In genomic region chr19:10580979-10581631, GRCh38 we compare ENCODE assay signal across 8 cellular contexts. TPM values are rescaled to one million over a fixed set of nuclear protein-coding genes. Genes with fewer than 3 reads are reported as not detected.
DNase-seq lines count a peak whose midpoint lies in the region; ATAC-seq, FAIRE-seq and TF ChIP-seq lines count a peak whose summit lies in the region.

No MANE protein-coding gene starts in this region.

- no peak for FAIRE-seq in bronchial epithelial cell (lab: Jason Lieb, UNC)
- no peak for FAIRE-seq in kidney (lab: Jason Lieb, UNC)

- H3K4me3 ChIP-seq in WI38 (ENCODE audit: low read depth, low read length) (no peak overlapping the region), bronchial epithelial cell (ENCODE audit: low read depth, low read length) (no peak overlapping the region), kidney (ENCODE audit: low read length in 2 of 2) (peak overlapping the region in 1 of 2 donors; percentile 41)

- no peaks in the 10 kb centered on the region for H3K27me3 ChIP-seq in bronchial epithelial cell (ENCODE audit: control insufficient read depth, insufficient read depth, low read length)

- DNase-seq in AG08396 (ENCODE audit: low spot score) (peak; percentile 73), GOT3 (lab: John Stamatoyannopoulos, UW) (peak; percentile 52), NCI-H2227 (lab: John Stamatoyannopoulos, UW; ENCODE audit: unreplicated experiment) (peak; percentile 91), bronchial epithelial cell (ENCODE audit: low read depth) (peak; percentile 81), kidney (peak; percentile 91)
- peak; percentile 82 to 88 for DNase-seq in stimulated activated CD4-positive, alpha-beta T cell treated with anti-CD3 and anti-CD28 coated beads, Interleukin-15, amount 100 ng/mL, for 48 hours (ENCODE audit: low read depth in 2 of 2)

- TF ChIP-seq CTCF in WI38 (IDR thresholded peaks at IDR 0.05; ENCODE audit: low read depth, low read length) (peak; percentile 100), bronchial epithelial cell (IDR thresholded peaks at IDR 0.05; ENCODE audit: insufficient read depth, low read length, severe bottlenecking) (peak; percentile 100), kidney (IDR thresholded peaks at IDR 0.05; ENCODE audit: borderline replicate concordance, extremely low read depth, insufficient read depth) (peak; percentile 100)

- H3K27ac ChIP-seq in kidney (ENCODE audit: low read depth in 2 of 2, low read length in 2 of 2) = no peak overlapping the region

- ATAC-seq in HG02981 (IDR thresholded peaks at IDR 0.05; ENCODE audit: unreplicated experiment) = no peak

- H3K36me3 ChIP-seq in bronchial epithelial cell (ENCODE audit: control insufficient read depth, insufficient read depth, low read length) = peaks cover 34% of the 10 kb centered on the region
- no peaks in the 10 kb centered on the region for H3K36me3 ChIP-seq in kidney (ENCODE audit: control insufficient read depth in 1 of 2, insufficient read depth in 2 of 2, low read length in 2 of 2)

- intact Hi-C loops in kidney (cut with DNase I) = loop anchor here (5.0 kb wide), 1 partner anchor 61 kb away; no protein-coding TSS in a partner anchor

- H3K4me1 ChIP-seq in kidney (ENCODE audit: control insufficient read depth in 1 of 2, insufficient read depth in 1 of 2, low read depth in 1 of 2, low read length in 2 of 2) = peaks cover 3 to 4% of the 10 kb centered on the region in 2 donors

- peak overlapping the region in 1 of 2 donors; percentile 17 for H3K9ac ChIP-seq in kidney (ENCODE audit: low read length in 2 of 2)

- no peaks in the 10 kb centered on the region for H3K9me3 ChIP-seq in kidney (ENCODE audit: control insufficient read depth in 1 of 2, low read length in 2 of 2)

RNA-seq across cellular contexts. Expression of gene AP1M2, which starts 6.0 kb away (rescaled TPM):
- 114 and 135 TPM in 2 replicates for total RNA-seq in bronchial epithelial cell
- total RNA-seq in kidney = 74.1 TPM
- polyA plus RNA-seq in kidney (ENCODE audit: insufficient read depth, low read depth, low replicate concordance) = 232 TPM

RNA-seq across cellular contexts. Expression of gene CDKN2D, which starts 12.3 kb away (rescaled TPM):
- total RNA-seq in bronchial epithelial cell = 6.6 and 13.3 TPM in 2 replicates
- 8.8 TPM for total RNA-seq in kidney
- 14.7 TPM for polyA plus RNA-seq in kidney (ENCODE audit: insufficient read depth, low read depth, low replicate concordance)

RNA-seq across cellular contexts. Expression of gene KRI1, which starts 15.3 kb away (rescaled TPM):
- 8.2 and 11.0 TPM in 2 replicates for total RNA-seq in bronchial epithelial cell
- 29.4 TPM for total RNA-seq in kidney
- polyA plus RNA-seq in kidney (ENCODE audit: insufficient read depth, low read depth, low replicate concordance) = 13.9 TPM

RNA-seq across cellular contexts. Expression of gene ATG4D, which starts 37.4 kb away (rescaled TPM):
- total RNA-seq in bronchial epithelial cell (30.3 and 37.5 TPM in 2 replicates), kidney (32.7 TPM)
- 91.7 TPM for polyA plus RNA-seq in kidney (ENCODE audit: insufficient read depth, low read depth, low replicate concordance)

RNA-seq across cellular contexts. Expression of gene SLC44A2, which starts 44.2 kb away (rescaled TPM):
- total RNA-seq in bronchial epithelial cell (18.7 and 36.0 TPM in 2 replicates), kidney (345 TPM)
- polyA plus RNA-seq in kidney (ENCODE audit: insufficient read depth, low read depth, low replicate concordance) = 150 TPM
